ENCODE assay signal across 8 cellular contexts in genomic region chr22:23219787-23220484, GRCh38. TPM values are rescaled to one million over a fixed set of nuclear protein-coding genes. Genes with fewer than 3 reads are reported as not detected.
DNase-seq lines count a peak whose midpoint lies in the region; ATAC-seq, FAIRE-seq and TF ChIP-seq lines count a peak whose summit lies in the region.

No MANE protein-coding gene starts in this region.

- no peak for TF ChIP-seq POLR2A in IMR-90 (IDR thresholded peaks at IDR 0.05; ENCODE audit: low read depth, low read length)

- H3K9ac ChIP-seq in IMR-90 (ENCODE audit: low read depth, low read length), result no peak overlapping the region
- no peak overlapping the region for H3K9ac ChIP-seq in endodermal cell (ENCODE audit: extremely low read depth, low read length, poor library complexity, severe bottlenecking)
- H3K9ac ChIP-seq in skeletal muscle tissue (ENCODE audit: low read depth in 1 of 3, low read length in 3 of 3), result no peak overlapping the region

- POLR2A ChIA-PET in IMR-90 (lab: Charles Lee; ENCODE audit: unreplicated experiment), result interaction anchor here (0.6 kb wide), 1 partner anchor 10 kb away, joined by 3 read pairs; no protein-coding TSS in a partner anchor

- no peaks in the 10 kb centered on the region for H3K36me3 ChIP-seq in IMR-90 (ENCODE audit: control insufficient read depth, insufficient read depth, low read length)
- H3K36me3 ChIP-seq in endodermal cell (ENCODE audit: control insufficient read depth, insufficient read depth, low read length), result peaks cover 5% of the 10 kb centered on the region
- no peaks in the 10 kb centered on the region for H3K36me3 ChIP-seq in skeletal muscle tissue (ENCODE audit: control insufficient read depth in 3 of 3, insufficient read depth in 3 of 3, low read length in 3 of 3)

- H3K27ac Mint-ChIP-seq in endodermal cell, result peak overlapping the region; percentile 32

- peak overlapping the region; percentile 26 for H3K18ac ChIP-seq in IMR-90 (ENCODE audit: low read depth, low read length)

- FAIRE-seq in GM18507 (lab: Jason Lieb, UNC), result peak; percentile 88

- H4K20me1 ChIP-seq in IMR-90 (ENCODE audit: insufficient read depth, low read length), result peaks cover 55% of the 10 kb centered on the region

- H3K9me3 Mint-ChIP-seq in endodermal cell, result no peaks in the 10 kb centered on the region

- H3K9me1 ChIP-seq in IMR-90 (ENCODE audit: insufficient read depth, low read length), result peaks cover 67% of the 10 kb centered on the region

- H3K4me3 Mint-ChIP-seq in endodermal cell, result peak overlapping the region; percentile 28

- ATAC-seq in IMR-90 (ENCODE audit: low read depth), result peak; percentile 32

- no peak overlapping the region for H3K56ac ChIP-seq in IMR-90 (ENCODE audit: extremely low read depth, insufficient read depth, low read length)

- H2BK20ac ChIP-seq in IMR-90 (ENCODE audit: low read depth, low read length), result peak overlapping the region; percentile 76

- H2BK15ac ChIP-seq in IMR-90 (ENCODE audit: low read depth, low read length), result peak overlapping the region; percentile 90; the same call in 1 of the 3 replicates

- no peaks in the 10 kb centered on the region for H3K27me3 ChIP-seq in IMR-90 (ENCODE audit: control insufficient read depth, insufficient read depth, low read length)
- no peaks in the 10 kb centered on the region for H3K27me3 ChIP-seq in endodermal cell (ENCODE audit: control insufficient read depth, insufficient read depth, low read length, poor library complexity, severe bottlenecking)
- peaks cover 36 to 63% (median 51%) of the 10 kb centered on the region in 3 donors for H3K27me3 ChIP-seq in skeletal muscle tissue (ENCODE audit: control insufficient read depth in 3 of 3, insufficient read depth in 3 of 3, low read length in 3 of 3)

- H4K5ac ChIP-seq in IMR-90 (ENCODE audit: low read depth, low read length), result peak overlapping the region; percentile 13

- H3K4me3 ChIP-seq in IMR-90 (ENCODE audit: insufficient read depth, low read depth, low read length) (no peak overlapping the region), endodermal cell (ENCODE audit: low read length) (peak overlapping the region; percentile 60), skeletal muscle tissue (ENCODE audit: low read length in 3 of 3) (no peak overlapping the region)

- H3K4me2 ChIP-seq in IMR-90 (ENCODE audit: low read depth, low read length), result peak overlapping the region; percentile 60

- H3K79me1 ChIP-seq in IMR-90 (ENCODE audit: low read depth in 1 of 2, low read length in 2 of 2), result peaks cover 45 to 94% of the 10 kb centered on the region in 2 experiments

- in situ Hi-C loops in ACHN (cut with HindIII; ENCODE audit: low pct_ligation_motif_present, low pct_unique_long_range_greater_than_20kb, low sequenced_read_pairs) (no loop called here), IMR-90 (cut with MboI; ENCODE audit: low sequenced_read_pairs) (no loop called here)

- no peak for TF ChIP-seq RAD21 in IMR-90 (IDR thresholded peaks at IDR 0.05; ENCODE audit: low read length)

- dilution Hi-C loops in IMR-90 (cut with HindIII; ENCODE audit: low sequenced_read_pairs, unreplicated experiment), result no loop called here

- H3K27ac ChIP-seq in IMR-90 (ENCODE audit: insufficient read depth, low read length) (no peak overlapping the region; the same call in 1 of the 2 replicates), endodermal cell (ENCODE audit: low read depth, low read length) (peak overlapping the region; percentile 13), skeletal muscle tissue (ENCODE audit: low read depth, low read length) (peak overlapping the region; percentile 76)

- H3K23ac ChIP-seq in IMR-90 (ENCODE audit: low read depth, low read length), result 0 out of 2 replicates have a peak overlapping the region, but pooled peaks have one; percentile 39

- H3K14ac ChIP-seq in IMR-90 (replicated peaks; ENCODE audit: low read depth, low read length), result peak overlapping the region; percentile 91

- peak overlapping the region; percentile 66; the same call in 1 of the 2 replicates for H4K91ac ChIP-seq in IMR-90 (ENCODE audit: insufficient read depth, low read depth, low read length)

- CTCF ChIA-PET in IMR-90 (lab: Yijun Ruan, JAX), result no interaction called here

- peak overlapping the region; percentile 38 for H2AFZ ChIP-seq in IMR-90 (replicated peaks; ENCODE audit: low read length, poor library complexity)

- H4K8ac ChIP-seq in IMR-90 (ENCODE audit: low read depth in 2 of 2, low read length in 2 of 2), result peak overlapping the region in 1 of 2 experiments; percentile 62; a peak in 1 of 4 replicates

- H3K4me1 Mint-ChIP-seq in endodermal cell, result peaks cover 85% of the 10 kb centered on the region

- H3K9me3 ChIP-seq in IMR-90 (ENCODE audit: control insufficient read depth, insufficient read depth, low read length), result no peaks in the 10 kb centered on the region
- no peaks in the 10 kb centered on the region for H3K9me3 ChIP-seq in endodermal cell (ENCODE audit: control insufficient read depth, low read length)
- H3K9me3 ChIP-seq in skeletal muscle tissue (ENCODE audit: control insufficient read depth in 3 of 3, low read length in 3 of 3), result no peaks in the 10 kb centered on the region

- DNase-seq in ACHN, result peak; percentile 59
- peak; percentile 54 for DNase-seq in GM18507 (ENCODE audit: extremely low spot score, insufficient read length, low read depth)
- peak; percentile 61 for DNase-seq in IMR-90
- peak; percentile 54 to 55 for DNase-seq in activated CD4-positive, alpha-beta T cell treated with anti-CD3 and anti-CD28 coated beads for 4 hours
- peak; percentile 82 for DNase-seq in endodermal cell
- no peak for DNase-seq in iPS-NIHi11 (ENCODE audit: low spot score)
- DNase-seq in cerebellum (ENCODE audit: low spot score), result no peak

- H3K4me1 ChIP-seq in IMR-90 (ENCODE audit: control insufficient read depth, insufficient read depth, low read length) (peaks cover 44% of the 10 kb centered on the region), endodermal cell (ENCODE audit: control insufficient read depth, insufficient read depth, low read length) (peaks cover 40% of the 10 kb centered on the region), skeletal muscle tissue (ENCODE audit: control insufficient read depth in 3 of 3, insufficient read depth in 3 of 3, low read length in 3 of 3) (peaks cover 56 to 64% (median 61%) of the 10 kb centered on the region in 3 donors)

- peak overlapping the region; percentile 83 for H2AK9ac ChIP-seq in IMR-90 (replicated peaks; ENCODE audit: low read depth, low read length, poor library complexity)

- peak overlapping the region; percentile 88 for H2BK120ac ChIP-seq in IMR-90 (ENCODE audit: low read depth, low read length)

- H3K36me3 Mint-ChIP-seq in endodermal cell (ENCODE audit: low read depth), result peaks cover 8% of the 10 kb centered on the region

- peak overlapping the region; percentile 94 for H3K4ac ChIP-seq in IMR-90 (ENCODE audit: low read depth, low read length)

- no TSS peak for BruUV-seq in IMR-90 (replicated peaks; lab: Mats Ljungman, UMichigan)

- no CpG with 5 or more reads among the region's 12 CpGs for WGBS in IMR-90 (ENCODE audit: extremely low coverage in 2 of 2, insufficient read length in 1 of 2), 2 experiments
- 72 to 80% methylated on average over 8 to 12 of the region's 12 CpGs for WGBS in endodermal cell (ENCODE audit: insufficient coverage in 1 of 2, insufficient read length in 1 of 2), 2 experiments

- intact Hi-C loops in IMR-90 (cut with micrococcal nuclease), result loop anchor here (5.0 kb wide), 1 partner anchor 38 kb away; the partner anchor contains the start of gene BCR

- H2AK5ac ChIP-seq in IMR-90 (ENCODE audit: low read depth, low read length), result peak overlapping the region; percentile 97

- peak overlapping the region; percentile 44 for H2BK5ac ChIP-seq in IMR-90 (ENCODE audit: low read depth, low read length, poor library complexity, severe bottlenecking)

- no peak for TF ChIP-seq CTCF in IMR-90 (conservative IDR thresholded peaks at IDR 0.05; ENCODE audit: low read depth, low read length)
- no peak for TF ChIP-seq CTCF in endodermal cell (conservative IDR thresholded peaks at IDR 0.05)

- no peaks in the 10 kb centered on the region for H3K27me3 Mint-ChIP-seq in endodermal cell (ENCODE audit: insufficient read depth)

TF ChIP-seq in IMR-90, 13 proteins besides CTCF, POLR2A, EP300 and RAD21:
- TF ChIP-seq RFX5 (IDR thresholded peaks at IDR 0.05; ENCODE audit: low read depth, low read length) (no peak), MAZ (IDR thresholded peaks at IDR 0.05; ENCODE audit: borderline replicate concordance, low read depth, low read length) (no peak)
TF ChIP-seq in IMR-90: peak in this region for 0.

RNA-seq across cellular contexts. Expression of gene BCR, which starts 39.6 kb away (rescaled TPM):
- total RNA-seq in IMR-90 (2012; rRNA removed) (28.9 and 30.8 TPM in 2 replicates), endodermal cell (100 to 1,000 TPM; 102 to 172 TPM), skeletal muscle tissue (12.5 TPM), cerebellum (57.5 TPM)
- polyA plus RNA-seq in IMR-90 (2012; rRNA removed), result 43.0 and 44.6 TPM in 2 replicates
- 30.9 and 40.0 TPM in 2 replicates for polyA plus RNA-seq in IMR-90 (2012; cell fraction: cytosol; rRNA removed)
- polyA plus RNA-seq in IMR-90 (2012; cell fraction: nucleus; rRNA removed; ENCODE audit: low replicate concordance), result 36.1 and 42.1 TPM in 2 replicates
- 52.0 TPM for polyA plus RNA-seq in endodermal cell (2013, experiment 1 of 2)
- 54.4 TPM for polyA plus RNA-seq in endodermal cell (2013, experiment 2 of 2)

Comparison
In these comparisons a context has a peak if more than half of its experiments do, and no peak if none do; other contexts are left out.
1. DNase-seq: peak in ACHN (single experiment), GM18507 (single experiment), IMR-90 (single experiment), activated CD4-positive, alpha-beta T cell treated with anti-CD3 and anti-CD28 coated beads for 4 hours (2 of 2) and endodermal cell (single experiment); none in iPS-NIHi11 (single experiment) and cerebellum (single experiment).